In the genomic region with DNA sequence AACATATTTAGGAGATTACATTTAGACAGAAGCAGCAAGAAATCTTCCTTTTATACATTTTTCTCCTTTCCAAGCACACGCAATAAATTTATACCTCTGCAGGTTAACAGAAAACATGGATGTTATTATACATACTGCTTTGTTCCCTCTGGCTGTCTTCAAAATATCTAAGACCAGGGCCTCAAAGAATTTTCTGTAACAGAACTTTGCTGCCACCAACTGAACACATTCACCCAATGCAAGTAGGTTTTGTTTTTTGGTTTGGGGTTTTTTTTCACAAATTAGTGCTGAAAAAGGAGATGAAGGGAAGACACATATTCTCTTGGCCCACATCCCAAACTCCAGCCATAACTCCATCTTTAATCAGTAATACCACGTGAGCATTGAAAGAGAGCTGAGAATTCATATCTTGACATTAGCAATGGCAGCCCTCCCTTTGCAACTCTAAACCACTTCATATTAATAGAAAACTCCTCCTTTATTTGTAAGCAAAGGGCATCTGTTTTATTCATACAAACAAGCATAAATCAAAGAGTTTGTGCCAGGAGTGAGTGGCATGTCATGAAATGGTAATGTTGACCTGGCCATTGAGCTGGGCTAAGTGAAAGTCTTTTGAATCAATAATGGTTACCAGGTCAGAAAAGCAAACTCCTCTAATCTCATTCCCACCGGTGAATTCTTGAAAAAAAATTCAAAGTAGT, we compare ENCODE assay signal across 9 cellular contexts.
DNase-seq lines count a peak whose midpoint lies in the region; ATAC-seq, FAIRE-seq and TF ChIP-seq lines count a peak whose summit lies in the region.
"Had no signal": no experiment of that assay in that cellular context is flagged by ENCODE, and none has a peak within 500 bp of the region (broad histone marks: within the 10 kb centered on the region; RNA-seq: fewer than 3 reads in every experiment).

No MANE protein-coding gene starts in this region.

- ATAC-seq in HG03139 (IDR thresholded peaks at IDR 0.05; ENCODE audit: unreplicated experiment) (no peak), HG02973 (IDR thresholded peaks at IDR 0.05; ENCODE audit: unreplicated experiment) (no peak)

- peak; percentile 15 for DNase-seq in HTR-8/SVneo (ENCODE audit: insufficient read length, low spot score)
- peak; percentile 5 for DNase-seq in fibroblast of the conjunctiva (ENCODE audit: low read depth)
- DNase-seq in activated CD4-positive, CD25-positive, alpha-beta regulatory T cell treated with anti-CD3 and anti-CD28 coated beads, Interleukin-2, amount 50 U/mL, for 72 hours, result no peak
- DNase-seq in iPS-NIHi7 (ENCODE audit: extremely low spot score), result no peak
- DNase-seq: T1000 had no signal

- H3F3A ChIP-seq in OCI-LY1 (ENCODE audit: insufficient read depth, low read length), result no peaks in the 10 kb centered on the region

- no peaks in the 10 kb centered on the region for H3K4me1 ChIP-seq in OCI-LY1 (ENCODE audit: insufficient read depth, low read length, severe bottlenecking)

- no peaks in the 10 kb centered on the region for H3K36me3 ChIP-seq in OCI-LY1 (ENCODE audit: insufficient read depth, low read length)

- H3K9me2 ChIP-seq in OCI-LY1 (ENCODE audit: low read depth, low read length), result no peaks in the 10 kb centered on the region

- H3K9me3 ChIP-seq in OCI-LY1 (ENCODE audit: low read length), result no peaks in the 10 kb centered on the region

- TF ChIP-seq CTCF in 22Rv1 (IDR thresholded peaks at IDR 0.05) (peak; percentile 69), OCI-LY1 (IDR thresholded peaks at IDR 0.05; ENCODE audit: low read length) (peak; percentile 36; the same call in 1 of the 2 replicates)

- FAIRE-seq in HTR-8/SVneo (lab: Jason Lieb, UNC), result no peak

- no peaks in the 10 kb centered on the region for H3K79me2 ChIP-seq in OCI-LY1 (ENCODE audit: insufficient read depth, low read length)

- no peak overlapping the region for H3K9ac ChIP-seq in OCI-LY1 (ENCODE audit: low read length)

- no peaks in the 10 kb centered on the region for H3K27me3 ChIP-seq in OCI-LY1 (ENCODE audit: insufficient read depth, low read length)

- H2AFZ ChIP-seq in OCI-LY1 (ENCODE audit: low read length), result no peak overlapping the region

- H4K20me1 ChIP-seq in OCI-LY1 (ENCODE audit: insufficient read depth, low read length), result no peaks in the 10 kb centered on the region

- no peak overlapping the region for H3K4me2 ChIP-seq in OCI-LY1 (ENCODE audit: low read length)

- H3K27ac ChIP-seq in 22Rv1 (no peak overlapping the region), OCI-LY1 (ENCODE audit: low read depth, low read length, poor library complexity, severe bottlenecking) (no peak overlapping the region)

- no peak overlapping the region for H3K4me3 ChIP-seq in OCI-LY1 (ENCODE audit: low read depth, low read length, poor library complexity, severe bottlenecking)

Comparison
In these comparisons a context has a peak if more than half of its experiments do, and no peak if none do; other contexts are left out.
1. DNase-seq: peak in HTR-8/SVneo (single experiment) and fibroblast of the conjunctiva (single experiment); none in activated CD4-positive, CD25-positive, alpha-beta regulatory T cell treated with anti-CD3 and anti-CD28 coated beads, Interleukin-2, amount 50 U/mL, for 72 hours (single experiment) and iPS-NIHi7 (single experiment).